Comparison of ENCODE assay signal across 26 cellular contexts in genomic region chr19:18141031-18141430, GRCh38. TPM values are rescaled to one million over a fixed set of nuclear protein-coding genes. Genes with fewer than 3 reads are reported as not detected.
"Had no signal": no experiment of that assay in that cellular context is flagged by ENCODE, and none has a peak within 500 bp of the region (broad histone marks: within the 10 kb centered on the region; RNA-seq: fewer than 3 reads in every experiment).

No MANE protein-coding gene starts in this region.

- H3K9ac ChIP-seq: neural progenitor cell, parathyroid adenoma had no signal

- H3K9me3 Mint-ChIP-seq: nephron; neural progenitor cell; stimulated activated effector memory CD8-positive, alpha-beta T cell treated with anti-CD3 and anti-CD28 coated beads, Interleukin-12 subunit alpha, Interleukin-12 subunit beta, amount 100 ng/mL, for 72 hours; type B pancreatic cell had no signal

- H3K4me1 ChIP-seq: foreskin keratinocyte, gastroesophageal sphincter, heart left ventricle, neural progenitor cell, parathyroid adenoma, stomach, thyroid gland had no signal

- H2AFZ ChIP-seq: hepatocyte, neural progenitor cell, parathyroid adenoma had no signal

- H3K27me3 ChIP-seq: dorsolateral prefrontal cortex, foreskin keratinocyte, gastroesophageal sphincter, heart left ventricle, hepatocyte, left lung, neural progenitor cell, stomach, thyroid gland had no signal

- ATAC-seq: foreskin keratinocyte; gastroesophageal sphincter; heart left ventricle; left cardiac atrium; left lung; naive thymus-derived CD4-positive, alpha-beta T cell; sciatic nerve; stimulated activated effector memory CD8-positive, alpha-beta T cell treated with anti-CD3 and anti-CD28 coated beads, Interleukin-12 subunit alpha, Interleukin-12 subunit beta, amount 100 ng/mL, for 72 hours had no signal

- H3K79me2 ChIP-seq: hepatocyte had no signal

- H3K27me3 Mint-ChIP-seq: naive thymus-derived CD4-positive, alpha-beta T cell; progenitor cell of endocrine pancreas; type B pancreatic cell had no signal

- H3K27ac ChIP-seq: dorsolateral prefrontal cortex, foreskin keratinocyte, gastroesophageal sphincter, heart left ventricle, hepatocyte, left lung, neural progenitor cell, parathyroid adenoma, stomach, thyroid gland had no signal

- DNase-seq: dorsolateral prefrontal cortex; effector CD4-positive, alpha-beta T cell; foreskin keratinocyte; heart left ventricle; left cardiac atrium; left lung; mammary epithelial cell; mesendoderm; midbrain; naive thymus-derived CD4-positive, alpha-beta T cell; stimulated activated CD4-positive, alpha-beta T cell treated with anti-CD3 and anti-CD28 coated beads, Interleukin-2, amount 100 ng/mL, for 24 hours; stimulated activated CD4-positive, alpha-beta T cell treated with anti-CD3 and anti-CD28 coated beads, Interleukin-4, amount 100 ng/mL, for 24 hours; stimulated activated naive CD4-positive, alpha-beta T cell treated with Interleukin-2 at 50 U/mL for 16 hours; stomach; thyroid gland had no signal

- H3K4me1 Mint-ChIP-seq: naive thymus-derived CD4-positive, alpha-beta T cell; nephron; neural progenitor cell; stimulated activated effector memory CD8-positive, alpha-beta T cell treated with anti-CD3 and anti-CD28 coated beads, Interleukin-12 subunit alpha, Interleukin-12 subunit beta, amount 100 ng/mL, for 72 hours had no signal

- H3K9me3 ChIP-seq: gastroesophageal sphincter, heart left ventricle, left lung, stomach, thyroid gland had no signal

- H3K4me2 ChIP-seq: hepatocyte, neural progenitor cell had no signal

- H3K4me3 ChIP-seq: dorsolateral prefrontal cortex, gastroesophageal sphincter, heart left ventricle, hepatocyte, left lung, neural progenitor cell, stomach, thyroid gland had no signal

- H3K27ac Mint-ChIP-seq: nephron; neural progenitor cell; progenitor cell of endocrine pancreas; stimulated activated effector memory CD8-positive, alpha-beta T cell treated with anti-CD3 and anti-CD28 coated beads, Interleukin-12 subunit alpha, Interleukin-12 subunit beta, amount 100 ng/mL, for 72 hours; type B pancreatic cell had no signal

- H3K4me3 Mint-ChIP-seq: naive thymus-derived CD4-positive, alpha-beta T cell; nephron; stimulated activated effector memory CD8-positive, alpha-beta T cell treated with anti-CD3 and anti-CD28 coated beads, Interleukin-12 subunit alpha, Interleukin-12 subunit beta, amount 100 ng/mL, for 72 hours; type B pancreatic cell had no signal

RNA-seq across cellular contexts. Expression of gene IFI30, which starts 32.6 kb away (rescaled TPM):
- total RNA-seq: progenitor cell of endocrine pancreas had no signal

RNA-seq across cellular contexts. Expression of gene IL12RB1, which starts 54.3 kb away (rescaled TPM):
- total RNA-seq: hepatocyte, kidney epithelial cell, mammary epithelial cell, progenitor cell of endocrine pancreas, temporal lobe had no signal
- polyA plus RNA-seq: hepatocyte had no signal
